7 cellular contexts compared by ENCODE assay signal in genomic region chr4:15656038-15656470, GRCh38. TPM values are rescaled to one million over a fixed set of nuclear protein-coding genes. Genes with fewer than 3 reads are reported as not detected.
DNase-seq lines count a peak whose midpoint lies in the region; ATAC-seq and TF ChIP-seq lines count a peak whose summit lies in the region.

No MANE protein-coding gene starts in this region.

- no peak for DNase-seq in HCT116 (ENCODE audit: low read depth, low spot score)
- peak; percentile 50 for DNase-seq in RKO (ENCODE audit: low spot score)
- no peak for DNase-seq in epithelial cell of proximal tubule (ENCODE audit: low read depth)
- no peak for DNase-seq in activated CD4-positive, alpha-beta T cell treated with anti-CD3 and anti-CD28 coated beads, Interleukin-2, amount 50 U/mL, for 4 hours
- DNase-seq in KG1 (lab: John Stamatoyannopoulos, UW), result no peak

- RAD21 ChIA-PET in HCT116 (lab: Charles Lee; ENCODE audit: low non-redundant PET in 1 of 2, low total read pairs in 2 of 2, uncharacterized antibody in 2 of 2, unreplicated experiment in 2 of 2), result no interaction called here

- no peak for TF ChIP-seq RAD21 in HCT116 (IDR thresholded peaks at IDR 0.05; ENCODE audit: low read depth)

- H3K79me2 ChIP-seq in HCT116 (ENCODE audit: insufficient read depth, low read length), result peaks cover 36% of the 10 kb centered on the region

- no peaks in the 10 kb centered on the region for H3K27me3 ChIP-seq in HCT116 (ENCODE audit: insufficient read depth, low read length)
- no peaks in the 10 kb centered on the region for H3K27me3 ChIP-seq in neuron (ENCODE audit: insufficient read depth, low read length)

- no peaks in the 10 kb centered on the region for H3K9me2 ChIP-seq in HCT116 (ENCODE audit: insufficient read depth)

- H3K27ac ChIP-seq in HCT116 (ENCODE audit: low read depth, low read length), result peak overlapping the region; percentile 79

- intact Hi-C loops in HCT116 (cut with micrococcal nuclease), result no loop called here

- ATAC-seq in HCT116, result no peak
- ATAC-seq in HG02884 (IDR thresholded peaks at IDR 0.05; ENCODE audit: unreplicated experiment), result no peak

- CTCF ChIA-PET in HCT116 (lab: Charles Lee), result no interaction called here

- no peaks in the 10 kb centered on the region for H3K9me3 ChIP-seq in HCT116 (ENCODE audit: control insufficient read depth in 1 of 2, insufficient read depth in 1 of 2, low read depth in 1 of 2, low read length in 2 of 2)
- no peaks in the 10 kb centered on the region for H3K9me3 ChIP-seq in neuron (ENCODE audit: low read length)

- no TSS peak for BruUV-seq in HCT116 (replicated peaks; lab: Mats Ljungman, UMichigan)

- H2AFZ ChIP-seq in HCT116 (ENCODE audit: low read depth, low read length, poor library complexity, severe bottlenecking), result no peak overlapping the region
- H2AFZ ChIP-seq in neuron (ENCODE audit: low read depth, low read length), result peak overlapping the region; percentile 86

- peaks cover 4 to 18% of the 10 kb centered on the region in 2 experiments for H3K4me1 ChIP-seq in HCT116 (ENCODE audit: control insufficient read depth in 1 of 2, insufficient read depth in 2 of 2, low read length in 2 of 2)
- H3K4me1 ChIP-seq in neuron (ENCODE audit: insufficient read depth, low read length), result peaks cover 24% of the 10 kb centered on the region

- no peak overlapping the region for H3K4me3 ChIP-seq in HCT116 (replicated peaks in 1 of 2; ENCODE audit: low read depth in 1 of 2, low read length in 2 of 2)
- H3K4me3 ChIP-seq in epithelial cell of proximal tubule (ENCODE audit: low read depth, low read length), result peak overlapping the region; percentile 52
- H3K4me3 ChIP-seq in neuron (ENCODE audit: low read length), result no peak overlapping the region

- no peak for TF ChIP-seq POLR2A in HCT116 (IDR thresholded peaks at IDR 0.05; ENCODE audit: borderline replicate concordance, extremely low read depth, insufficient read depth, insufficient read length)

- peak overlapping the region; percentile 84 for H3K4me2 ChIP-seq in HCT116 (ENCODE audit: low read length)

- TF ChIP-seq CTCF in HCT116 (IDR thresholded peaks at IDR 0.05 in 2 of 3, conservative IDR thresholded peaks at IDR 0.05 in 1 of 3; ENCODE audit: borderline replicate concordance in 1 of 3, insufficient read depth in 1 of 3, low read depth in 2 of 3, low read length in 2 of 3) (no peak), epithelial cell of proximal tubule (conservative IDR thresholded peaks at IDR 0.05; ENCODE audit: low read depth, low read length) (no peak)

- H3K9ac ChIP-seq in HCT116 (ENCODE audit: low read length), result peak overlapping the region; percentile 77; the same call in 1 of the 2 replicates

- POLR2A ChIA-PET in HCT116 (lab: Charles Lee), result no interaction called here

- no peaks in the 10 kb centered on the region for H4K20me1 ChIP-seq in HCT116 (ENCODE audit: insufficient read depth)

- no peaks in the 10 kb centered on the region for H3K36me3 ChIP-seq in HCT116 (ENCODE audit: control insufficient read depth in 1 of 2, insufficient read depth in 2 of 2, low read length in 2 of 2)
- no peaks in the 10 kb centered on the region for H3K36me3 ChIP-seq in neuron (ENCODE audit: insufficient read depth, low read length)

TF ChIP-seq in HCT116, 20 proteins besides CTCF, POLR2A, EP300 and RAD21:
- no peak for TF ChIP-seq TCF7L2 (IDR thresholded peaks at IDR 0.05; ENCODE audit: borderline replicate concordance, extremely low read depth, insufficient read depth, insufficient read length)
- no peak for TF ChIP-seq POLR2AphosphoS5 (IDR thresholded peaks at IDR 0.05; ENCODE audit: low read depth, low read length)
- TF ChIP-seq EGR1 (IDR thresholded peaks at IDR 0.05; ENCODE audit: low read depth), result no peak
- TF ChIP-seq ZBTB33 (IDR thresholded peaks at IDR 0.05; ENCODE audit: extremely low read depth, insufficient replicate concordance, low read length), result no peak
- TF ChIP-seq SIN3A (IDR thresholded peaks at IDR 0.05; ENCODE audit: low read depth), result no peak
TF ChIP-seq in HCT116: peak in this region for 0.

RNA-seq across cellular contexts. Expression of gene FBXL5, which starts 0.9 kb away (rescaled TPM):
- total RNA-seq in HCT116 (2021; ENCODE audit: unreplicated experiment) (20.6 TPM), epithelial cell of proximal tubule (64.1 and 117 TPM in 2 replicates)
- 10.6 and 12.9 TPM in 2 replicates for polyA plus RNA-seq in HCT116 (2012)

RNA-seq across cellular contexts. Expression of gene FAM200B, which starts 25.6 kb away (rescaled TPM):
- total RNA-seq in HCT116 (2021; ENCODE audit: unreplicated experiment) (26.1 TPM), epithelial cell of proximal tubule (28.5 and 37.5 TPM in 2 replicates)
- polyA plus RNA-seq in HCT116 (2012), result 13.9 and 20.4 TPM in 2 replicates

RNA-seq across cellular contexts. Expression of gene BST1, which starts 46.8 kb away (rescaled TPM):
- total RNA-seq in HCT116 (2021; ENCODE audit: unreplicated experiment) (0.44 TPM), epithelial cell of proximal tubule (13.0 and 21.7 TPM in 2 replicates)
- 0.10 and 0.21 TPM in 2 replicates for polyA plus RNA-seq in HCT116 (2012)
